ENCODE assay signal across 25 cellular contexts in the genomic region with DNA sequence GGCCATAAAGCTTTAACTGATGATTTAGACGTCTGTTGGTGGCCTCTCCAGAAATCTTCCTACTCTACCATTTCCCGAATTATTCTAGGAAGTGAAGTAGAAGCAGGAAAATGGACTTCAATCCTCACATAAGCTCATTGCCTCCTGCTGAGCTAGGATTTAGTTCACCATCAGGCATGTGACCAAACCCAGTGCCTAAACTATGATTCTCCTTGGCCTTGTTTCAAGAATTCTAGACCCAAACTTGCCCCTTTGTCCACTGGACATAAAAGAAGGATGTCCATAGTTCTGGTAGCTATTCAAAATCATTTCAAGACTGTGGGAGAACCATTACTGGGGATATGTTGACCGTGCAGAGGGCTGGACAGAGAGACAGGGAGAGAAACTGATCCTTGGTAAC.
"Had no signal": no experiment of that assay in that cellular context is flagged by ENCODE, and none has a peak within 500 bp of the region (broad histone marks: within the 10 kb centered on the region; RNA-seq: fewer than 3 reads in every experiment).

No MANE protein-coding gene starts in this region.

- H3K27me3 ChIP-seq: body of pancreas, esophagus muscularis mucosa, hepatocyte, right atrium auricular region, upper lobe of left lung, vagina had no signal

- DNase-seq: activated CD4-positive, alpha-beta T cell treated with anti-CD3 and anti-CD28 coated beads for 1 hour; activated CD4-positive, alpha-beta T cell treated with anti-CD3 and anti-CD28 coated beads, Interleukin-2, amount 10 ng/mL, durations not matched to agents 7 days and 5 days; activated CD8-positive, alpha-beta T cell treated with anti-CD3 and anti-CD28 coated beads for 36 hours; activated T-cell treated with anti-CD3 and anti-CD28 coated beads, Interleukin-2, amount 50 U/mL, for 4 hours; body of pancreas; effector CD4-positive, alpha-beta T cell; islet precursor cell; left cardiac atrium; left ventricle myocardium superior; naive thymus-derived CD4-positive, alpha-beta T cell; stimulated activated CD4-positive, alpha-beta T cell treated with anti-CD3 and anti-CD28 coated beads, Interleukin-2, amount 100 ng/mL, for 48 hours; stimulated activated naive CD4-positive, alpha-beta T cell treated with Interleukin-2 at 50 U/mL for 16 hours; T-helper 2 cell; upper lobe of left lung had no signal

- H3K4me1 Mint-ChIP-seq: activated CD4-positive, alpha-beta T cell treated with anti-CD3 and anti-CD28 coated beads, Interleukin-2, amount 10 ng/mL, durations not matched to agents 7 days and 5 days; activated naive CD4-positive, alpha-beta T cell treated with anti-CD3 and anti-CD28 coated beads, Interleukin-2, amount 50 U/mL, for 24 hours; naive thymus-derived CD4-positive, alpha-beta T cell; WTC11 had no signal

- H3K9me3 Mint-ChIP-seq: activated CD4-positive, alpha-beta T cell treated with anti-CD3 and anti-CD28 coated beads, Interleukin-2, amount 10 ng/mL, durations not matched to agents 7 days and 5 days; activated CD8-positive, alpha-beta T cell treated with anti-CD3 and anti-CD28 coated beads for 36 hours; activated naive CD4-positive, alpha-beta T cell treated with anti-CD3 and anti-CD28 coated beads, Interleukin-2, amount 50 U/mL, for 24 hours; activated T-cell treated with anti-CD3 and anti-CD28 coated beads, Interleukin-2, amount 50 U/mL, for 4 hours; activated T-helper 2 cell treated with anti-CD3 and anti-CD28 coated beads, Interferon-gamma antibody, Interleukin-2, Interleukin-4, amounts not matched to agents 10 μg/mL and 5 μg/mL and 100 μg/mL, durations not matched to agents 14 hours and 24 hours and 36 hours; WTC11 had no signal

- H3K4me1 ChIP-seq: body of pancreas, esophagus muscularis mucosa, gastroesophageal sphincter, parathyroid adenoma, right atrium auricular region, upper lobe of left lung, vagina had no signal

- H3K4me2 ChIP-seq: hepatocyte had no signal

- H3K36me3 Mint-ChIP-seq: activated naive CD4-positive, alpha-beta T cell treated with anti-CD3 and anti-CD28 coated beads, Interleukin-2, amount 50 U/mL, for 24 hours; naive thymus-derived CD4-positive, alpha-beta T cell; WTC11 had no signal

- H3K4me3 ChIP-seq: body of pancreas, esophagus muscularis mucosa, gastroesophageal sphincter, hepatocyte, right atrium auricular region, thoracic aorta, upper lobe of left lung, vagina had no signal

- H3K27me3 Mint-ChIP-seq: activated CD4-positive, alpha-beta T cell treated with anti-CD3 and anti-CD28 coated beads, Interleukin-2, amount 10 ng/mL, durations not matched to agents 7 days and 5 days; activated CD8-positive, alpha-beta T cell treated with anti-CD3 and anti-CD28 coated beads for 36 hours; activated naive CD4-positive, alpha-beta T cell treated with anti-CD3 and anti-CD28 coated beads, Interleukin-2, amount 50 U/mL, for 24 hours; naive thymus-derived CD4-positive, alpha-beta T cell had no signal

- H3K9me3 ChIP-seq: body of pancreas, esophagus muscularis mucosa, gastroesophageal sphincter, right atrium auricular region, thoracic aorta, upper lobe of left lung, vagina had no signal

- H3K9ac ChIP-seq: parathyroid adenoma had no signal

- ATAC-seq: activated CD8-positive, alpha-beta T cell treated with anti-CD3 and anti-CD28 coated beads for 36 hours; activated T-cell treated with anti-CD3 and anti-CD28 coated beads, Interleukin-2, amount 50 U/mL, for 4 hours; body of pancreas; gastroesophageal sphincter; left cardiac atrium; left ventricle myocardium superior; naive thymus-derived CD4-positive, alpha-beta T cell; WTC11 had no signal

- H3K27ac ChIP-seq: body of pancreas, esophagus muscularis mucosa, gastroesophageal sphincter, hepatocyte, parathyroid adenoma, right atrium auricular region, thoracic aorta, upper lobe of left lung, vagina had no signal

- H3K36me3 ChIP-seq: esophagus muscularis mucosa, gastroesophageal sphincter, right atrium auricular region, thoracic aorta, upper lobe of left lung, vagina had no signal

- H3K4me3 Mint-ChIP-seq: activated CD4-positive, alpha-beta T cell treated with anti-CD3 and anti-CD28 coated beads, Interleukin-2, amount 10 ng/mL, durations not matched to agents 7 days and 5 days; activated CD8-positive, alpha-beta T cell treated with anti-CD3 and anti-CD28 coated beads for 36 hours; activated naive CD4-positive, alpha-beta T cell treated with anti-CD3 and anti-CD28 coated beads, Interleukin-2, amount 50 U/mL, for 24 hours; activated T-cell treated with anti-CD3 and anti-CD28 coated beads, Interleukin-2, amount 50 U/mL, for 4 hours; naive thymus-derived CD4-positive, alpha-beta T cell; neural crest cell; WTC11 had no signal

- H3K27ac Mint-ChIP-seq: activated CD4-positive, alpha-beta T cell treated with anti-CD3 and anti-CD28 coated beads, Interleukin-2, amount 10 ng/mL, durations not matched to agents 7 days and 5 days; activated CD8-positive, alpha-beta T cell treated with anti-CD3 and anti-CD28 coated beads for 36 hours; activated naive CD4-positive, alpha-beta T cell treated with anti-CD3 and anti-CD28 coated beads, Interleukin-2, amount 50 U/mL, for 24 hours; activated T-helper 2 cell treated with anti-CD3 and anti-CD28 coated beads, Interferon-gamma antibody, Interleukin-2, Interleukin-4, amounts not matched to agents 10 μg/mL and 5 μg/mL and 100 μg/mL, durations not matched to agents 14 hours and 24 hours and 36 hours; naive thymus-derived CD4-positive, alpha-beta T cell; WTC11 had no signal
